In the genomic region with DNA sequence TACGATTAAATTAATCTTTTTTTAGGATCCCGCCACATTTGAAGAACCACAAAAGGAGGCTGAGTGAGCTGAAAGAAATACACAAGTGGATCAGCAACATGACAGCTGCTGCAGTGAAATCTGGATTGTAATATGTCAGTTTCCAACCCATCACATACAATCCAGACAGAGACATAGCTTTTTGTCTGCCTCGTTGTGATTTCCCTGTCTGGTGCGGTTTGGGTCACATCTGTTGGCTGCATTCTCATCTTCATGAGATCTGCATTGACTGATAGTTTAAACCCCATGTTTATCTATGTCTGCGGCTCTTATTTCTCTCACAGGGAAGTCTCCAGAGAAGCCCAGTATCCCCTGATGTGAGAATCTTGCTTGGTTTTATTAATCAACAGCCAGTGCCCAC, we compare ENCODE assay signal across 25 cellular contexts.
DNase-seq lines count a peak whose midpoint lies in the region; TF ChIP-seq lines count a peak whose summit lies in the region.
"Had no signal": no experiment of that assay in that cellular context is flagged by ENCODE, and none has a peak within 500 bp of the region (broad histone marks: within the 10 kb centered on the region; RNA-seq: fewer than 3 reads in every experiment).

No MANE protein-coding gene starts in this region.

- no peak overlapping the region for H3K4me3 ChIP-seq in choroid plexus epithelial cell (ENCODE audit: low read depth, low read length)
- H3K4me3 ChIP-seq in neural cell (ENCODE audit: low read length): no peak overlapping the region
- H3K4me3 ChIP-seq: psoas muscle, SK-N-MC, tibial nerve had no signal

- TF ChIP-seq RAD21 in neural cell (conservative IDR thresholded peaks at IDR 0.05): no peak

- peak overlapping the region; percentile 7 for H3K27ac ChIP-seq in neural cell (ENCODE audit: low read length)
- H3K27ac ChIP-seq: epithelial cell of prostate, psoas muscle, RWPE1, SK-N-MC, VCaP had no signal

- TF ChIP-seq CTCF in choroid plexus epithelial cell (conservative IDR thresholded peaks at IDR 0.05; ENCODE audit: low read depth, low read length): no peak
- TF ChIP-seq CTCF in neural cell (IDR thresholded peaks at IDR 0.05; ENCODE audit: poor library complexity, severe bottlenecking): no peak

- no peaks in the 10 kb centered on the region for H3K36me3 ChIP-seq in neural cell (ENCODE audit: insufficient read depth, low read length)
- H3K36me3 ChIP-seq: tibial nerve had no signal

- H3K9ac ChIP-seq in neural cell (ENCODE audit: low read length): no peak overlapping the region

- H3K9me3 ChIP-seq in neural cell (ENCODE audit: low read length): no peaks in the 10 kb centered on the region
- H3K9me3 ChIP-seq: psoas muscle, tibial nerve had no signal

- H3F3A ChIP-seq in neural cell (ENCODE audit: insufficient read depth, low read length, poor library complexity, severe bottlenecking): no peaks in the 10 kb centered on the region

- no peaks in the 10 kb centered on the region for H3K27me3 ChIP-seq in neural cell (ENCODE audit: insufficient read depth, low read depth, low read length)
- H3K27me3 ChIP-seq: tibial nerve had no signal

- H4K20me1 ChIP-seq in neural cell (ENCODE audit: insufficient read depth): no peaks in the 10 kb centered on the region

- no peaks in the 10 kb centered on the region for H3K9me2 ChIP-seq in neural cell (ENCODE audit: insufficient read depth, low read length)

- H3K4me2 ChIP-seq in neural cell (ENCODE audit: low read length): no peak overlapping the region

- no peaks in the 10 kb centered on the region for H3K79me2 ChIP-seq in neural cell (replicated peaks; ENCODE audit: insufficient read depth, low read length)

- DNase-seq in LHCN-M2 (ENCODE audit: low read depth) (peak; percentile 75), SK-N-DZ (ENCODE audit: low spot score) (peak; percentile 32), choroid plexus epithelial cell (ENCODE audit: low read depth) (peak; percentile 48), MV-4-11 (lab: John Stamatoyannopoulos, UW) (no peak), GM03348 (ENCODE audit: low spot score) (no peak), dermis blood vessel endothelial cell (no peak)
- no peak for DNase-seq in stimulated activated CD4-positive, alpha-beta T cell treated with anti-CD3 and anti-CD28 coated beads, Interleukin-4, amount 100 ng/mL, for 24 hours
- DNase-seq: activated CD4-positive, alpha-beta T cell treated with anti-CD3 and anti-CD28 coated beads, Interleukin-2, amount 10 ng/mL, durations not matched to agents 7 days and 5 days; activated gamma-delta T cell treated with Interleukin-2 at 50 U/mL for 16 hours; activated naive CD8-positive, alpha-beta T cell treated with anti-CD3 and anti-CD28 coated beads, Interleukin-2, amount 50 U/mL, for 24 hours; activated T-cell treated with anti-CD3 and anti-CD28 coated beads, Interleukin-2, amount 50 U/mL, for 4 hours; CD4-positive, alpha-beta memory T cell; DMS 273 treated with DMSO at 0.1 percent for 48 hours; effector CD4-positive, alpha-beta T cell; EL; head of caudate nucleus; Karpas-422; occipital lobe; psoas muscle had no signal

- TF ChIP-seq EP300 in neural cell (conservative IDR thresholded peaks at IDR 0.05; ENCODE audit: poor library complexity, severe bottlenecking): peak; percentile 75

- no peak overlapping the region for H2AFZ ChIP-seq in neural cell (ENCODE audit: low read depth, low read length)

TF ChIP-seq in neural cell, 6 proteins besides CTCF, POLR2A, EP300 and RAD21:
- TF ChIP-seq EZH2 (IDR thresholded peaks at IDR 0.05; ENCODE audit: borderline replicate concordance, insufficient read depth, low read length, poor library complexity, severe bottlenecking) (no peak), TAF1 (IDR thresholded peaks at IDR 0.05; ENCODE audit: low read depth) (no peak), MXI1 (conservative IDR thresholded peaks at IDR 0.05; ENCODE audit: poor library complexity, severe bottlenecking) (no peak), POLR2AphosphoS5 (IDR thresholded peaks at IDR 0.05) (peak; percentile 38)

Comparison
In these comparisons a context has a peak if more than half of its experiments do, and no peak if none do; other contexts are left out.
1. DNase-seq: peak in LHCN-M2 (single experiment), SK-N-DZ (single experiment) and choroid plexus epithelial cell (single experiment); none in MV-4-11 (single experiment), stimulated activated CD4-positive, alpha-beta T cell treated with anti-CD3 and anti-CD28 coated beads, Interleukin-4, amount 100 ng/mL, for 24 hours (single experiment), GM03348 (single experiment) and dermis blood vessel endothelial cell (single experiment).